Comparison of ENCODE assay signal across 10 cellular contexts in the genomic region with DNA sequence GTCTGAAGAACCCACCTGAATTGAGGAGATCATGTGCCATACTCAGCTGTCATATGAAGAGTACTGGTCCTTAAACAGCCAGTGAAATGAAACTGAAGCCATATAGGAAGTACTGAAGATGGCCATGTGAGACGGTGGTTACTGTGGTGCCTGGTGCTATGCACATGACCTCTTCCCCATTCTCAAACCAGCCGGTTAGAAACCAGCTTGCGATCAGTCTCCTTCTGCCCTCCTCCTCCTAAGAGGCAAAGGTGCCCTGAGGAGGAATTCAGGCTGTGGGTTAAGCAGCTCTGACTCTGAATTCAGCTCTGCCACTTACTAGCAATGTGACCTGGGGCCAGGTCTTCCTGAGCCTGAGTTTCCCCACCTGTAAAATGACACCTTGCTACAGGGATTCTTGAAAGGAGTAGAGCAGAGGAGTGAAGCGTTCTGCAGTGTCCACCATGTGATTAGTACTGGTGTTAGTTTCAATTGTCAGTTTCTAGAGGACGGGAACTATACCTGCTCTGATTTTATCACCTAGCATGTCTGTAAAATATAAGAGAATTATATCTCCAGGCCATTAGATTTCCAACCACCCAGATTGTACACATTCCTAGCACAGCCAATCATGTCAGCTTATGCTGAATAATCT. TPM values are rescaled to one million over a fixed set of nuclear protein-coding genes. Genes with fewer than 3 reads are reported as not detected.
DNase-seq lines count a peak whose midpoint lies in the region; ATAC-seq and TF ChIP-seq lines count a peak whose summit lies in the region.
"Had no signal": no experiment of that assay in that cellular context is flagged by ENCODE, and none has a peak within 500 bp of the region (broad histone marks: within the 10 kb centered on the region; RNA-seq: fewer than 3 reads in every experiment).

No MANE protein-coding gene starts in this region.

- peaks cover 9% of the 10 kb centered on the region for H3K4me1 ChIP-seq in foreskin keratinocyte

- peak; percentile 34 for DNase-seq in NAMALWA (ENCODE audit: low spot score)
- peak; percentile 35 for DNase-seq in midbrain (lab: John Stamatoyannopoulos, UW)
- no peak for DNase-seq in NCI-H187 (lab: John Stamatoyannopoulos, UW)
- DNase-seq in coronary artery (ENCODE audit: low spot score) = no peak
- DNase-seq in foreskin keratinocyte = no peak
- no peak for DNase-seq in NCI-H1105 (lab: John Stamatoyannopoulos, UW)

- TF ChIP-seq CTCF in coronary artery (IDR thresholded peaks at IDR 0.05) (no peak), foreskin keratinocyte (conservative IDR thresholded peaks at IDR 0.05) (no peak)

- ATAC-seq in GM18870 (IDR thresholded peaks at IDR 0.05; ENCODE audit: unreplicated experiment) = peak; percentile 94
- peak; percentile 83 for ATAC-seq in HG02642 (IDR thresholded peaks at IDR 0.05; ENCODE audit: poor library complexity, unreplicated experiment)
- ATAC-seq in foreskin keratinocyte = no peak
- ATAC-seq: body of pancreas, K562 had no signal

- H3K27ac ChIP-seq in coronary artery (peak overlapping the region in 1 of 2 donors; percentile 21), foreskin keratinocyte (no peak overlapping the region)
- H3K27ac ChIP-seq: body of pancreas had no signal

- H3K27me3 ChIP-seq in foreskin keratinocyte = no peaks in the 10 kb centered on the region
- H3K27me3 ChIP-seq: body of pancreas had no signal

- H3K4me3 ChIP-seq in coronary artery = no peak overlapping the region
- H3K4me3 ChIP-seq: body of pancreas, K562 had no signal

RNA-seq across cellular contexts. Expression of gene FECH, which starts 5.1 kb away (rescaled TPM):
- total RNA-seq in foreskin keratinocyte = 19.6 and 21.5 TPM in 2 replicates
- 8.0 and 8.2 TPM in 2 replicates for polyA plus RNA-seq in foreskin keratinocyte

RNA-seq across cellular contexts. Expression of gene NARS1, which starts 40.2 kb away (rescaled TPM):
- total RNA-seq in foreskin keratinocyte = 156 and 163 TPM in 2 replicates
- polyA plus RNA-seq in foreskin keratinocyte = 71.9 and 75.9 TPM in 2 replicates

Comparison
In these comparisons a context has a peak if more than half of its experiments do, and no peak if none do; other contexts are left out.
1. DNase-seq: peak in NAMALWA (single experiment) and midbrain (single experiment); none in NCI-H187 (0 of 2), coronary artery (single experiment), foreskin keratinocyte (0 of 2) and NCI-H1105 (single experiment).